7 cellular contexts compared by ENCODE assay signal in genomic region chr17:66965801-66966528, GRCh38. TPM values are rescaled to one million over a fixed set of nuclear protein-coding genes. Genes with fewer than 3 reads are reported as not detected.
DNase-seq lines count a peak whose midpoint lies in the region; ATAC-seq and TF ChIP-seq lines count a peak whose summit lies in the region.

No MANE protein-coding gene starts in this region.

- TF ChIP-seq CTCF in WTC11 (IDR thresholded peaks at IDR 0.05), result no peak
- TF ChIP-seq CTCF in thyroid gland (IDR thresholded peaks at IDR 0.05), result no peak

- H3K27ac ChIP-seq in HUES48 (ENCODE audit: low read depth, low read length), result no peak overlapping the region
- no peak overlapping the region for H3K27ac ChIP-seq in skin epidermis
- H3K27ac ChIP-seq in thyroid gland, result no peak overlapping the region

- POLR2A ChIA-PET in WTC11 (lab: Charles Lee), result no interaction called here

- peak overlapping the region; percentile 67 for H3K4me3 Mint-ChIP-seq in WTC11

- CTCF ChIA-PET in WTC11 (lab: Charles Lee), result interaction anchor here (0.6 to 2.6 kb wide), 6 partner anchors 9 to 1888 kb away, joined by 3 to 9 read pairs (median 5); no protein-coding TSS in a partner anchor

- peaks cover 63% of the 10 kb centered on the region for H3K27me3 Mint-ChIP-seq in WTC11 (ENCODE audit: low read depth)

- TF ChIP-seq POLR2A in thyroid gland (IDR thresholded peaks at IDR 0.05), result no peak

- DNase-seq in WTC11 (ENCODE audit: low spot score) (peak; percentile 50), OCI-M2 (lab: John Stamatoyannopoulos, UW; ENCODE audit: unreplicated experiment) (no peak), thyroid gland (no peak)

- H3K9me3 ChIP-seq in HUES48 (ENCODE audit: control insufficient read depth, insufficient read depth, low read length) (no peaks in the 10 kb centered on the region), thyroid gland (no peaks in the 10 kb centered on the region)

- H3K27me3 ChIP-seq in HUES48 (ENCODE audit: control insufficient read depth, insufficient read depth, low read length) (peaks cover 54% of the 10 kb centered on the region), thyroid gland (peaks cover 26% of the 10 kb centered on the region)

- H3K4me1 ChIP-seq in HUES48 (ENCODE audit: control insufficient read depth, insufficient read depth, low read length), result peaks cover 13% of the 10 kb centered on the region
- H3K4me1 ChIP-seq in thyroid gland, result peaks cover 8 to 15% of the 10 kb centered on the region in 2 donors

- H3K36me3 ChIP-seq in HUES48 (ENCODE audit: control insufficient read depth, insufficient read depth, low read length) (no peaks in the 10 kb centered on the region), thyroid gland (no peaks in the 10 kb centered on the region)

- H3K4me1 Mint-ChIP-seq in WTC11, result peaks cover 28% of the 10 kb centered on the region

- H3K36me3 Mint-ChIP-seq in WTC11, result no peaks in the 10 kb centered on the region

- ATAC-seq in WTC11 (peak; percentile 36), GM18519 (IDR thresholded peaks at IDR 0.05; ENCODE audit: low FRiP score, unreplicated experiment) (no peak)

- 6 to 8% methylated on average over 24 to 39 of the region's 48 CpGs for WGBS in thyroid gland, 2 donors

- no peak overlapping the region for H3K9ac ChIP-seq in HUES48 (ENCODE audit: low read depth, low read length)

- peak overlapping the region; percentile 77 for H3K4me3 ChIP-seq in HUES48 (ENCODE audit: low read depth, low read length)
- H3K4me3 ChIP-seq in iPS-11a (ENCODE audit: low read depth, low read length), result peak overlapping the region; percentile 73
- H3K4me3 ChIP-seq in skin epidermis, result peak overlapping the region in 6 of 7 experiments; percentile 13 to 51 (median 24)
- no peak overlapping the region for H3K4me3 ChIP-seq in thyroid gland (replicated peaks in 1 of 3)

- intact Hi-C loops in thyroid gland (cut with DNase I), result no loop called here

- no peak overlapping the region for H3K27ac Mint-ChIP-seq in WTC11

- no peaks in the 10 kb centered on the region for H3K9me3 Mint-ChIP-seq in WTC11

TF ChIP-seq in WTC11, 78 proteins besides CTCF, POLR2A, EP300 and RAD21:
- no peak for TF ChIP-seq NR3C1 (CRISPR knock-in tag; conservative IDR thresholded peaks at IDR 0.05; ENCODE audit: low read depth)
- TF ChIP-seq FOXP1 (CRISPR knock-in tag; IDR thresholded peaks at IDR 0.05; ENCODE audit: borderline replicate concordance), result peak; percentile 51; the same call in 1 of the 2 replicates
- no peak for TF ChIP-seq USF1 (CRISPR knock-in tag; IDR thresholded peaks at IDR 0.05)
- no peak for TF ChIP-seq MYBL2 (CRISPR knock-in tag; IDR thresholded peaks at IDR 0.05)
- TF ChIP-seq KAT7 (CRISPR knock-in tag; IDR thresholded peaks at IDR 0.05; ENCODE audit: borderline replicate concordance), result 0 out of 2 replicates have a peak, but pooled peaks have one; percentile 47

RNA-seq across cellular contexts. Expression of gene CACNG4, which starts 1.5 kb away (rescaled TPM):
- total RNA-seq in WTC11 (2021), result 1.6 to 3.4 TPM (median 2.3 TPM) in 3 replicates
- under 1 TPM in 1 of 4 donors, not detected in 3; 0.24 TPM for total RNA-seq in thyroid gland

Comparison
In these comparisons a context has a peak if more than half of its experiments do, and no peak if none do; other contexts are left out.
1. H3K4me3 ChIP-seq: peak in HUES48 (single experiment), iPS-11a (single experiment) and skin epidermis (6 of 7); none in thyroid gland (0 of 3).